Comparison of ENCODE assay signal across 8 cellular contexts in genomic region chr3:53045784-53046170, GRCh38. TPM values are rescaled to one million over a fixed set of nuclear protein-coding genes. Genes with fewer than 3 reads are reported as not detected.
DNase-seq lines count a peak whose midpoint lies in the region; ATAC-seq lines count a peak whose summit lies in the region.

SFMBT1 (minus strand) TSS chr3:53046073; CDS start chr3:52969128, 76,945 bp downstream.

- DNase-seq in NK-92 treated with Interleukin-12 subunit alpha and Interleukin-12 subunit beta, amount 100 ng/mL, for 24 hours (lab: John Stamatoyannopoulos, UW): peak; percentile 37
- DNase-seq in NK-92 (lab: John Stamatoyannopoulos, UW; ENCODE audit: unreplicated experiment): no peak
- peak; percentile 50 for DNase-seq in NCI-H460 (ENCODE audit: extremely low read depth, low read depth)
- peak; percentile 87 for DNase-seq in activated CD8-positive, alpha-beta memory T cell treated with anti-CD3 and anti-CD28 coated beads, Interleukin-2, amount 50 U/mL, for 48 hours
- DNase-seq in epithelial cell of prostate (ENCODE audit: low read depth, low spot score): no peak
- peak; percentile 63 for DNase-seq in mucosa of gallbladder (ENCODE audit: low spot score)
- DNase-seq in stimulated activated CD8-positive, alpha-beta memory T cell treated with anti-CD3 and anti-CD28 coated beads, Interleukin-4, amount 100 ng/mL, for 24 hours (ENCODE audit: low read depth): peak; percentile 58

- ATAC-seq in HG02885 (IDR thresholded peaks at IDR 0.05; ENCODE audit: poor library complexity, unreplicated experiment): peak; percentile 44

- H3K27ac ChIP-seq in epithelial cell of prostate: peak within 1 kb of the TSS; percentile 49

RNA-seq across cellular contexts. Expression of gene SFMBT1, which starts in this region (rescaled TPM):
- 9.6 and 10.1 TPM in 2 replicates for total RNA-seq in NCI-H460 (2014; rRNA removed; shearing (Covaris generic))
- 6.4 and 6.6 TPM in 2 replicates for polyA plus RNA-seq in NCI-H460 (2014; cell fraction: nucleus; rRNA removed)
- total RNA-seq in mucosa of gallbladder: 22.0 TPM

Comparison
In these comparisons a context has a peak if more than half of its experiments do, and no peak if none do; other contexts are left out.
1. DNase-seq: peak in NK-92 treated with Interleukin-12 subunit alpha and Interleukin-12 subunit beta, amount 100 ng/mL, for 24 hours (single experiment), NCI-H460 (single experiment), activated CD8-positive, alpha-beta memory T cell treated with anti-CD3 and anti-CD28 coated beads, Interleukin-2, amount 50 U/mL, for 48 hours (single experiment), mucosa of gallbladder (single experiment) and stimulated activated CD8-positive, alpha-beta memory T cell treated with anti-CD3 and anti-CD28 coated beads, Interleukin-4, amount 100 ng/mL, for 24 hours (single experiment); none in NK-92 (single experiment) and epithelial cell of prostate (single experiment).